Comparison of ENCODE assay signal across 10 cellular contexts in genomic region chr17:48294989-48295892, GRCh38.
A peak's percentile ranks its signal among the peaks of the same experiment; 100 is the strongest.
DNase-seq lines count a peak whose midpoint lies in the region; ATAC-seq and TF ChIP-seq lines count a peak whose summit lies in the region.
"Had no signal": no experiment of that assay in that cellular context is flagged by ENCODE, and none has a peak within 500 bp of the region (broad histone marks: within the 10 kb centered on the region; RNA-seq: fewer than 3 reads in every experiment).

No MANE protein-coding gene starts in this region.

- no peaks in the 10 kb centered on the region for H3K36me3 ChIP-seq in CD8-positive, alpha-beta T cell (ENCODE audit: insufficient read depth, low read length)

- no peaks in the 10 kb centered on the region for H3K27me3 ChIP-seq in CD8-positive, alpha-beta T cell (ENCODE audit: insufficient read depth, low read length)

- peak overlapping the region; percentile 10 for H3K27ac ChIP-seq in CD8-positive, alpha-beta T cell (ENCODE audit: low read depth, low read length)

- no peak for DNase-seq in CD8-positive, alpha-beta T cell
- DNase-seq in SIG-M5 treated with dmso at 0.1 percent for 504 hours (lab: John Stamatoyannopoulos, UW; ENCODE audit: unreplicated experiment) (peak; percentile 58), kidney glomerular epithelial cell (lab: John Stamatoyannopoulos, UW) (peak; percentile 1), hippocampal formation (lab: John Stamatoyannopoulos, UW) (no peak), NCI-H1436 (lab: John Stamatoyannopoulos, UW) (no peak), LoVo (ENCODE audit: low spot score) (no peak)
- DNase-seq: erythroblast, SK-N-SH had no signal

- H3K4me1 Mint-ChIP-seq in CD8-positive, alpha-beta T cell (ENCODE audit: low read depth): peaks cover 72% of the 10 kb centered on the region

- POLR2A ChIA-PET in CD8-positive, alpha-beta T cell (lab: Charles Lee): interaction anchor here (0.7 to 0.8 kb wide), 3 partner anchors 23 to 45 kb away, joined by 3 read pairs; no protein-coding TSS in a partner anchor

- CTCF ChIA-PET in CD8-positive, alpha-beta T cell (lab: Charles Lee): interaction anchor here (1.5 kb wide), 1 partner anchor 13 kb away, joined by 6 read pairs; no protein-coding TSS in a partner anchor

- peaks cover 20% of the 10 kb centered on the region for H3K36me3 Mint-ChIP-seq in CD8-positive, alpha-beta T cell

- H3K9me3 Mint-ChIP-seq in CD8-positive, alpha-beta T cell: no peaks in the 10 kb centered on the region

- peak overlapping the region; percentile 92 for H3K27ac Mint-ChIP-seq in CD8-positive, alpha-beta T cell

- intact Hi-C loops in CD8-positive, alpha-beta T cell (cut with DNase I, micrococcal nuclease): loop anchor here in 1 of 2 experiments (2.0 kb wide), 1 partner anchor 14 kb away; no protein-coding TSS in a partner anchor

- no peak for TF ChIP-seq CTCF in CD8-positive, alpha-beta T cell (IDR thresholded peaks at IDR 0.05)

- H3K27me3 Mint-ChIP-seq in CD8-positive, alpha-beta T cell (ENCODE audit: low read depth): no peaks in the 10 kb centered on the region

- H3K4me3 ChIP-seq in CD8-positive, alpha-beta T cell (ENCODE audit: low read depth, low read length): peak overlapping the region; percentile 1

- peak; percentile 70 for ATAC-seq in CD8-positive, alpha-beta T cell
- peak; percentile 71 for ATAC-seq in GM21723 (IDR thresholded peaks at IDR 0.05; ENCODE audit: unreplicated experiment)
- ATAC-seq in HG03571 (IDR thresholded peaks at IDR 0.05; ENCODE audit: unreplicated experiment): no peak

- H3K4me1 ChIP-seq in CD8-positive, alpha-beta T cell (ENCODE audit: insufficient read depth, low read length): peaks cover 33% of the 10 kb centered on the region

- peak overlapping the region; percentile 76 for H3K4me3 Mint-ChIP-seq in CD8-positive, alpha-beta T cell

- no peaks in the 10 kb centered on the region for H3K9me3 ChIP-seq in CD8-positive, alpha-beta T cell (ENCODE audit: low read length)
- H3K9me3 ChIP-seq: SK-N-SH had no signal

Comparison
In these comparisons a context has a peak if more than half of its experiments do, and no peak if none do; other contexts are left out.
1. DNase-seq: peak in SIG-M5 treated with dmso at 0.1 percent for 504 hours (single experiment) and kidney glomerular epithelial cell (single experiment); none in CD8-positive, alpha-beta T cell (0 of 7), hippocampal formation (0 of 2), NCI-H1436 (single experiment) and LoVo (single experiment).